Comparison of ENCODE assay signal across 8 cellular contexts in genomic region chr1:25615563-25616079, GRCh38. TPM values are rescaled to one million over a fixed set of nuclear protein-coding genes. Genes with fewer than 3 reads are reported as not detected.
DNase-seq lines count a peak whose midpoint lies in the region; ATAC-seq, FAIRE-seq and TF ChIP-seq lines count a peak whose summit lies in the region.

No MANE protein-coding gene starts in this region.

- H4K20me1 ChIP-seq in HCT116 (ENCODE audit: insufficient read depth) = no peaks in the 10 kb centered on the region
- no peaks in the 10 kb centered on the region for H4K20me1 ChIP-seq in HepG2 (ENCODE audit: insufficient read depth, low read length)

- TF ChIP-seq RAD21 in HCT116 (IDR thresholded peaks at IDR 0.05; ENCODE audit: low read depth) (no peak), HepG2 (CRISPR knock-in tag; IDR thresholded peaks at IDR 0.05) (no peak)

- intact Hi-C loops in HCT116 (cut with micrococcal nuclease) (loop anchor here (5.0 kb wide), 1 partner anchor 182 kb away; no protein-coding TSS in a partner anchor), HepG2 (cut with micrococcal nuclease; ENCODE audit: unreplicated experiment) (loop anchor here (5.0 kb wide), 1 partner anchor 182 kb away; no protein-coding TSS in a partner anchor), tibial artery (cut with DNase I; ENCODE audit: low total_unique reads) (loop anchor here (2.0 to 10.0 kb wide), 3 partner anchors 79 to 379 kb away; partner anchors contain the start of gene PAFAH2)

- no peaks in the 10 kb centered on the region for H3K79me2 ChIP-seq in HCT116 (ENCODE audit: insufficient read depth, low read length)
- no peaks in the 10 kb centered on the region for H3K79me2 ChIP-seq in HepG2 (ENCODE audit: insufficient read depth, low read length)

- H3K4me3 ChIP-seq in HCT116 (replicated peaks in 1 of 2; ENCODE audit: low read depth in 1 of 2, low read length in 2 of 2) = peak overlapping the region; percentile 64 to 72
- H3K4me3 ChIP-seq in HepG2 (replicated peaks in 1 of 3; ENCODE audit: insufficient read depth in 1 of 3, low read depth in 2 of 3, low read length in 3 of 3) = peak overlapping the region; percentile 43 to 66 (median 53); a peak in 5 of 6 replicates
- H3K4me3 ChIP-seq in tibial artery = peak overlapping the region; percentile 56 to 94

- H3K9me3 ChIP-seq in HCT116 (ENCODE audit: control insufficient read depth in 1 of 2, insufficient read depth in 1 of 2, low read depth in 1 of 2, low read length in 2 of 2) (no peaks in the 10 kb centered on the region), HepG2 (ENCODE audit: low read length) (no peaks in the 10 kb centered on the region), tibial artery (no peaks in the 10 kb centered on the region)

- TF ChIP-seq POLR2A in HCT116 (IDR thresholded peaks at IDR 0.05; ENCODE audit: borderline replicate concordance, extremely low read depth, insufficient read depth, insufficient read length) (no peak), HepG2 (IDR thresholded peaks at IDR 0.05; ENCODE audit: insufficient read depth in 1 of 2, low read depth in 2 of 2, low read length in 2 of 2) (no peak)

- H3K4me2 ChIP-seq in HCT116 (ENCODE audit: low read length) (peak overlapping the region; percentile 98), HepG2 (ENCODE audit: low read depth, low read length) (peak overlapping the region; percentile 64)

- 31% methylated on average over 8 of the region's 12 CpGs for WGBS in HepG2 (ENCODE audit: low lambda C conversion rate)

- peak overlapping the region; percentile 68 for H2AFZ ChIP-seq in HCT116 (ENCODE audit: low read depth, low read length, poor library complexity, severe bottlenecking)
- H2AFZ ChIP-seq in HepG2 (ENCODE audit: low read length) = no peak overlapping the region

- no peaks in the 10 kb centered on the region for H3K36me3 ChIP-seq in HCT116 (ENCODE audit: control insufficient read depth in 1 of 2, insufficient read depth in 2 of 2, low read length in 2 of 2)
- no peaks in the 10 kb centered on the region for H3K36me3 ChIP-seq in HepG2 (replicated peaks in 1 of 2; ENCODE audit: control insufficient read depth in 1 of 2, insufficient read depth in 2 of 2, low read length in 2 of 2)
- no peaks in the 10 kb centered on the region for H3K36me3 ChIP-seq in tibial artery

- CTCF ChIA-PET in HCT116 (lab: Charles Lee) (interaction anchor here (0.9 kb wide), 1 partner anchor 183 kb away, joined by 8 read pairs; no protein-coding TSS in a partner anchor), HepG2 (lab: Yijun Ruan, JAX; ENCODE audit: low intra/inter-chr PET ratio, low total read pairs) (no interaction called here)

- in situ Hi-C loops in HepG2 (cut with HindIII; ENCODE audit: extremely low pct_ligation_motif_present, low pct_unique_long_range_greater_than_20kb) = loop anchor here (25.0 kb wide), 1 partner anchor 197 kb away; the partner anchor contains the start of genes MTFR1L and SELENON

- DNase-seq in Ammon's horn (ENCODE audit: low spot score) = peak; percentile 16
- DNase-seq in HCT116 (ENCODE audit: low read depth, low spot score) = no peak
- no peak for DNase-seq in HepG2 (ENCODE audit: low spot score)
- no peak for DNase-seq in tibial artery
- no peak for DNase-seq in EL

- RAD21 ChIA-PET in HCT116 (lab: Charles Lee; ENCODE audit: low non-redundant PET in 1 of 2, low total read pairs in 2 of 2, uncharacterized antibody in 2 of 2, unreplicated experiment in 2 of 2) = no interaction called here

- FAIRE-seq in HepG2 (lab: Jason Lieb, UNC) = no peak

- peak; percentile 7 for ATAC-seq in HCT116
- ATAC-seq in HepG2 = peak; percentile 15
- no peak for ATAC-seq in GM19035 (IDR thresholded peaks at IDR 0.05; ENCODE audit: unreplicated experiment)
- no peak for ATAC-seq in HG03469 (IDR thresholded peaks at IDR 0.05; ENCODE audit: unreplicated experiment)

- POLR2A ChIA-PET in HCT116 (lab: Charles Lee) = no interaction called here
- POLR2A ChIA-PET in HepG2 (lab: Yijun Ruan, JAX) = no interaction called here

- H3K9ac ChIP-seq in HCT116 (ENCODE audit: low read length) (peak overlapping the region; percentile 62), HepG2 (ENCODE audit: insufficient read depth, low read depth, low read length) (no peak overlapping the region)

- no peak for TF ChIP-seq EP300 in HepG2 (IDR thresholded peaks at IDR 0.05; ENCODE audit: low read depth in 2 of 2, low read length in 2 of 2)
- TF ChIP-seq EP300 in HepG2 (CRISPR knock-in tag; IDR thresholded peaks at IDR 0.05; ENCODE audit: borderline replicate concordance) = no peak

- no peaks in the 10 kb centered on the region for H3K9me2 ChIP-seq in HCT116 (ENCODE audit: insufficient read depth)

- BruUV-seq in HCT116 (replicated peaks; lab: Mats Ljungman, UMichigan) (no TSS peak), HepG2 (replicated peaks; lab: Mats Ljungman, UMichigan) (no TSS peak)

- H3K4me1 ChIP-seq in HCT116 (ENCODE audit: control insufficient read depth in 1 of 2, insufficient read depth in 2 of 2, low read length in 2 of 2) (peaks cover 5 to 17% of the 10 kb centered on the region in 2 experiments; a peak in 3 of 4 replicates), HepG2 (ENCODE audit: insufficient read depth, low read length) (peaks cover 17% of the 10 kb centered on the region), tibial artery (peaks cover 0 to 41% (median 28%) of the 10 kb centered on the region in 4 donors)

- peaks cover 10% of the 10 kb centered on the region; the same call in 1 of the 2 replicates for H3K27me3 ChIP-seq in HCT116 (ENCODE audit: insufficient read depth, low read length)
- H3K27me3 ChIP-seq in HepG2 (ENCODE audit: control insufficient read depth in 1 of 2, insufficient read depth in 2 of 2, low read length in 2 of 2) = peaks cover 9 to 38% of the 10 kb centered on the region in 2 experiments
- H3K27me3 ChIP-seq in tibial artery = no peaks in the 10 kb centered on the region

- TF ChIP-seq CTCF in HCT116 (IDR thresholded peaks at IDR 0.05 in 2 of 3, conservative IDR thresholded peaks at IDR 0.05 in 1 of 3; ENCODE audit: borderline replicate concordance in 1 of 3, insufficient read depth in 1 of 3, low read depth in 2 of 3, low read length in 2 of 3) = no peak
- TF ChIP-seq CTCF in HepG2 (CRISPR knock-in tag; IDR thresholded peaks at IDR 0.05) = no peak
- TF ChIP-seq CTCF in tibial artery (IDR thresholded peaks at IDR 0.05) = no peak

- peak overlapping the region; percentile 55; the same call in 1 of the 2 replicates for H3K27ac ChIP-seq in HCT116 (ENCODE audit: low read depth, low read length)
- peak overlapping the region; percentile 77 for H3K27ac ChIP-seq in angular gyrus (ENCODE audit: low read depth, low read length)
- H3K27ac ChIP-seq in HepG2 (ENCODE audit: extremely low read length, insufficient read depth, low read length) = no peak overlapping the region
- H3K27ac ChIP-seq in tibial artery = peak overlapping the region; percentile 71 to 82

TF ChIP-seq in HCT116, 20 proteins besides CTCF, POLR2A, EP300 and RAD21 (continues in another document):
- no peak for TF ChIP-seq ZNF274 (IDR thresholded peaks at IDR 0.05; ENCODE audit: low read depth, low read length)
- no peak for TF ChIP-seq ZFX (IDR thresholded peaks at IDR 0.05)
- no peak for TF ChIP-seq EGR1 (IDR thresholded peaks at IDR 0.05; ENCODE audit: low read depth)

TF ChIP-seq in HepG2, 621 proteins besides CTCF, POLR2A, EP300 and RAD21 (continues in another document):
- TF ChIP-seq ZNF260 (CRISPR knock-in tag; IDR thresholded peaks at IDR 0.05; ENCODE audit: borderline replicate concordance, low read depth) = no peak

RNA-seq across cellular contexts. Expression of gene MAN1C1, which starts 1.0 kb away (rescaled TPM):
- total RNA-seq in HCT116 (2021; ENCODE audit: unreplicated experiment) (1.2 TPM), HepG2 (2016; rRNA removed; fragmentation: Illumina TruSeq; extraction: Trizol) (0.15 and 0.49 TPM in 2 replicates)
- polyA plus RNA-seq in HCT116 (2012) = 0.99 and 1.4 TPM in 2 replicates
- 0.26 and 0.30 TPM in 2 replicates for total RNA-seq in HepG2 (2016; cell fraction: cytosol; rRNA removed; fragmentation: Illumina TruSeq; extraction: Trizol; ENCODE audit: low read depth)
- total RNA-seq in HepG2 (2016; cell fraction: insoluble cytoplasmic fraction; rRNA removed; fragmentation: Illumina TruSeq; extraction: Trizol) = 0.32 and 0.39 TPM in 2 replicates
- 0.31 and 0.69 TPM in 2 replicates for total RNA-seq in HepG2 (2016; cell fraction: membrane; rRNA removed; fragmentation: Illumina TruSeq; extraction: Trizol)
- total RNA-seq in HepG2 (2016; cell fraction: nucleus; rRNA removed; fragmentation: Illumina TruSeq; extraction: Trizol) = 0.25 and 0.50 TPM in 2 replicates
- polyA plus RNA-seq in HepG2 (2011; rRNA removed) = 0.18 and 0.39 TPM in 2 replicates
- polyA plus RNA-seq in HepG2 (2011; cell fraction: cytosol; rRNA removed) = 0.30 and 0.31 TPM in 2 replicates
- 0.23 and 0.45 TPM in 2 replicates for polyA plus RNA-seq in HepG2 (2011; cell fraction: nucleus; rRNA removed)
- polyA plus RNA-seq in HepG2 (2012) = 0.08 and 0.34 TPM in 2 replicates
- 0.11 and 0.33 TPM in 2 replicates for polyA plus RNA-seq in HepG2 (2016; cell fraction: cytosol; fragmentation: Illumina TruSeq; extraction: Trizol; ENCODE audit: low read depth)
- polyA plus RNA-seq in HepG2 (2016; cell fraction: insoluble cytoplasmic fraction; fragmentation: Illumina TruSeq; extraction: Trizol; ENCODE audit: low read depth) = 0.90 and 1.0 TPM in 2 replicates
- polyA plus RNA-seq in HepG2 (2016; cell fraction: membrane; fragmentation: Illumina TruSeq; extraction: Trizol; ENCODE audit: low read depth) = 0.25 and 0.31 TPM in 2 replicates
- polyA plus RNA-seq in HepG2 (2016; cell fraction: nucleus; fragmentation: Illumina TruSeq; extraction: Trizol; ENCODE audit: insufficient read depth, low read depth) = 0.79 TPM in 1 of 2 replicates, not detected in the other
- 0.16 and 0.40 TPM in 2 replicates for polyA minus RNA-seq in HepG2 (2011; rRNA and poly(A)+ RNA removed; ENCODE audit: low replicate concordance)
- not detected in 2 replicates for polyA minus RNA-seq in HepG2 (2011; cell fraction: cytosol; rRNA and poly(A)+ RNA removed)
- 0.26 TPM in 1 of 2 replicates, not detected in the other for polyA minus RNA-seq in HepG2 (2011; cell fraction: nucleus; rRNA and poly(A)+ RNA removed)

Comparison
In these comparisons a context has a peak if more than half of its experiments do, and no peak if none do; other contexts are left out.
1. ATAC-seq: peak in HCT116 (single experiment) and HepG2 (single experiment); none in GM19035 (single experiment) and HG03469 (single experiment).
2. Peak in every context shown above with its lines, with median percentiles within 50 percentile points of each other: H3K4me3 ChIP-seq.